ENCODE assay signal across 9 cellular contexts in the genomic region with DNA sequence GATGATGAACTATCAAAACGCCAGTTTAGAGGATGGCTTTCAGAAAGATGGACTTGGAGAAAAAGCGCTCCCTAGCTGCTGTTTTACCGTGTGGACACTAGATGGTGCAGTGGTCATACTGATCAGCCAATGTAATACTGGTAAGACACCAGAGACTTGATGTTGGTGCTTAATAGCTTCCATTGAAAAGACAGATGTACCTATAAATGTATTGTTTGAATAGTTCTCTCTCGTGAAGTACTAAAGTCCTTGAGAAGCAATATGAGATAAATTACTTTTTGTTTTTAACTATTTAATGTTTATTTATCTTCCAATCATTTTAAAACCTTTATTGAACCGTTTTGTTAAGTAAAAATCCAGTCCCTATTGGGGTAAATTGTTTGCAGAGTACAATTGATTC.
A peak's percentile ranks its signal among the peaks of the same experiment; 100 is the strongest.
DNase-seq lines count a peak whose midpoint lies in the region; ATAC-seq and TF ChIP-seq lines count a peak whose summit lies in the region.
"Had no signal": no experiment of that assay in that cellular context is flagged by ENCODE, and none has a peak within 500 bp of the region (broad histone marks: within the 10 kb centered on the region; RNA-seq: fewer than 3 reads in every experiment).

No MANE protein-coding gene starts in this region.

- no peak overlapping the region for H3K4ac ChIP-seq in mesenchymal stem cell (ENCODE audit: low read depth in 1 of 2, low read length in 2 of 2)

- no peaks in the 10 kb centered on the region for H3K36me3 ChIP-seq in WERI-Rb-1
- no peaks in the 10 kb centered on the region for H3K36me3 ChIP-seq in endodermal cell (ENCODE audit: control insufficient read depth, insufficient read depth, low read length)
- no peaks in the 10 kb centered on the region for H3K36me3 ChIP-seq in mesenchymal stem cell (ENCODE audit: control insufficient read depth in 1 of 2, insufficient read depth in 2 of 2, low read depth in 1 of 2, low read length in 2 of 2)
- no peaks in the 10 kb centered on the region for H3K36me3 ChIP-seq in suprapubic skin

- H2BK15ac ChIP-seq in mesenchymal stem cell (ENCODE audit: low read depth, poor library complexity, severe bottlenecking), result no peak overlapping the region

- no peak overlapping the region for H3K9ac ChIP-seq in endodermal cell (ENCODE audit: extremely low read depth, low read length, poor library complexity, severe bottlenecking)
- peak overlapping the region; percentile 84 for H3K9ac ChIP-seq in mesenchymal stem cell (ENCODE audit: low read length)

- H2AK5ac ChIP-seq in mesenchymal stem cell (ENCODE audit: low read length, severe bottlenecking), result no peak overlapping the region

- ATAC-seq in GM18909 (IDR thresholded peaks at IDR 0.05; ENCODE audit: poor library complexity, unreplicated experiment) (peak; percentile 90), HG03354 (IDR thresholded peaks at IDR 0.05; ENCODE audit: poor library complexity, severe bottlenecking, unreplicated experiment) (peak; percentile 97)

- peaks cover 18% of the 10 kb centered on the region for H3K36me3 Mint-ChIP-seq in endodermal cell (ENCODE audit: low read depth)
- H3K36me3 Mint-ChIP-seq: activated naive CD4-positive, alpha-beta T cell treated with anti-CD3 and anti-CD28 coated beads, Interleukin-2, amount 50 U/mL, for 24 hours had no signal

- peak; percentile 68 for TF ChIP-seq CTCF in WERI-Rb-1 (IDR thresholded peaks at IDR 0.05; ENCODE audit: low read depth, low read length)
- peak; percentile 95 for TF ChIP-seq CTCF in endodermal cell (conservative IDR thresholded peaks at IDR 0.05)
- TF ChIP-seq CTCF in suprapubic skin (IDR thresholded peaks at IDR 0.05), result peak; percentile 78 to 92

- H2BK120ac ChIP-seq in mesenchymal stem cell (ENCODE audit: low read depth, low read length), result no peak overlapping the region

- H3K4me1 ChIP-seq in endodermal cell (ENCODE audit: control insufficient read depth, insufficient read depth, low read length) (no peaks in the 10 kb centered on the region), mesenchymal stem cell (ENCODE audit: control insufficient read depth, insufficient read depth, low read depth, low read length) (peaks cover 4% of the 10 kb centered on the region), suprapubic skin (peaks cover 10% of the 10 kb centered on the region)

- H3K4me2 ChIP-seq in mesenchymal stem cell (ENCODE audit: low read length, poor library complexity, severe bottlenecking), result no peak overlapping the region

- H3K18ac ChIP-seq in mesenchymal stem cell (ENCODE audit: low read depth in 1 of 2, low read length in 2 of 2), result no peak overlapping the region

- no peak overlapping the region for H3K27ac Mint-ChIP-seq in endodermal cell
- H3K27ac Mint-ChIP-seq: activated naive CD4-positive, alpha-beta T cell treated with anti-CD3 and anti-CD28 coated beads, Interleukin-2, amount 50 U/mL, for 24 hours had no signal

- no peak overlapping the region for H4K91ac ChIP-seq in mesenchymal stem cell (ENCODE audit: low read length)

- H3K9me3 ChIP-seq in WERI-Rb-1 (ENCODE audit: severe bottlenecking) (peaks cover 5% of the 10 kb centered on the region), endodermal cell (ENCODE audit: control insufficient read depth, low read length) (peaks cover 15% of the 10 kb centered on the region), mesenchymal stem cell (ENCODE audit: control insufficient read depth, low read length) (no peaks in the 10 kb centered on the region), suprapubic skin (no peaks in the 10 kb centered on the region)

- TF ChIP-seq EP300 in suprapubic skin (IDR thresholded peaks at IDR 0.05), result no peak

- 10 to 24% methylated on average over 3 to 4 of the region's 5 CpGs for WGBS in endodermal cell (ENCODE audit: insufficient coverage in 1 of 2, insufficient read length in 1 of 2), 2 experiments
- WGBS in mesenchymal stem cell, result 4% methylated on average over 2 of the region's 5 CpGs
- 8% methylated on average over 5 of the region's 5 CpGs for WGBS in suprapubic skin

- no peak overlapping the region for H3K4me3 ChIP-seq in WERI-Rb-1 (ENCODE audit: low read depth, low read length)
- no peak overlapping the region for H3K4me3 ChIP-seq in endodermal cell (ENCODE audit: low read length)
- peak overlapping the region in 1 of 2 experiments; percentile 67 for H3K4me3 ChIP-seq in mesenchymal stem cell (ENCODE audit: insufficient read depth in 1 of 2, low read depth in 1 of 2, low read length in 2 of 2)
- H3K4me3 ChIP-seq in suprapubic skin, result no peak overlapping the region

- peak; percentile 47 for DNase-seq in CMK (ENCODE audit: low read depth)
- peak; percentile 82 for DNase-seq in NCI-H2227 treated with DMSO at 0.1 percent for 48 hours (lab: John Stamatoyannopoulos, UW)
- peak; percentile 38 for DNase-seq in WERI-Rb-1
- DNase-seq in endodermal cell, result peak; percentile 78
- peak; percentile 78 for DNase-seq in mesenchymal stem cell
- no peak for DNase-seq in suprapubic skin (ENCODE audit: low spot score in 2 of 2)

- H3K27me3 ChIP-seq in WERI-Rb-1 (ENCODE audit: insufficient read depth, low read depth, severe bottlenecking), result no peaks in the 10 kb centered on the region
- no peaks in the 10 kb centered on the region for H3K27me3 ChIP-seq in endodermal cell (ENCODE audit: control insufficient read depth, insufficient read depth, low read length, poor library complexity, severe bottlenecking)
- H3K27me3 ChIP-seq in mesenchymal stem cell (ENCODE audit: control insufficient read depth in 1 of 2, insufficient read depth in 1 of 2, low read length in 2 of 2), result no peaks in the 10 kb centered on the region
- H3K27me3 ChIP-seq in suprapubic skin, result no peaks in the 10 kb centered on the region

- no peak overlapping the region for H2BK12ac ChIP-seq in mesenchymal stem cell (ENCODE audit: low read length in 2 of 2)

- peaks cover 16% of the 10 kb centered on the region for H3K9me3 Mint-ChIP-seq in endodermal cell
- H3K9me3 Mint-ChIP-seq: activated naive CD4-positive, alpha-beta T cell treated with anti-CD3 and anti-CD28 coated beads, Interleukin-2, amount 50 U/mL, for 24 hours had no signal

- no peak overlapping the region for H2BK5ac ChIP-seq in mesenchymal stem cell (ENCODE audit: low read depth, low read length, poor library complexity, severe bottlenecking)

- no peak overlapping the region for H3K4me3 Mint-ChIP-seq in endodermal cell
- H3K4me3 Mint-ChIP-seq: activated naive CD4-positive, alpha-beta T cell treated with anti-CD3 and anti-CD28 coated beads, Interleukin-2, amount 50 U/mL, for 24 hours had no signal

- H3K14ac ChIP-seq in mesenchymal stem cell (ENCODE audit: low read length in 2 of 2), result no peak overlapping the region

- no peak overlapping the region for H2AFZ ChIP-seq in mesenchymal stem cell (ENCODE audit: low read depth, low read length)

- TF ChIP-seq POLR2A in suprapubic skin (IDR thresholded peaks at IDR 0.05), result no peak

- no peaks in the 10 kb centered on the region for H3K27me3 Mint-ChIP-seq in endodermal cell (ENCODE audit: insufficient read depth)
- H3K27me3 Mint-ChIP-seq: activated naive CD4-positive, alpha-beta T cell treated with anti-CD3 and anti-CD28 coated beads, Interleukin-2, amount 50 U/mL, for 24 hours had no signal

- peaks cover 24% of the 10 kb centered on the region for H3K4me1 Mint-ChIP-seq in endodermal cell

- H3K79me1 ChIP-seq in mesenchymal stem cell (replicated peaks; ENCODE audit: low read length, poor library complexity, severe bottlenecking), result peaks cover 6% of the 10 kb centered on the region

- no peak overlapping the region for H3K23ac ChIP-seq in mesenchymal stem cell (ENCODE audit: low read length in 2 of 2)

- H4K8ac ChIP-seq in mesenchymal stem cell (ENCODE audit: low read length), result no peak overlapping the region

- H3K27ac ChIP-seq in WERI-Rb-1 (no peak overlapping the region), endodermal cell (ENCODE audit: low read depth, low read length) (no peak overlapping the region), mesenchymal stem cell (ENCODE audit: low read length, poor library complexity, severe bottlenecking) (no peak overlapping the region), suprapubic skin (no peak overlapping the region)

Comparison
In these comparisons a context has a peak if more than half of its experiments do, and no peak if none do; other contexts are left out.
1. DNase-seq: peak in CMK (single experiment), NCI-H2227 treated with DMSO at 0.1 percent for 48 hours (single experiment), WERI-Rb-1 (single experiment), endodermal cell (single experiment) and mesenchymal stem cell (single experiment); none in suprapubic skin (0 of 2).
2. Peak in every context shown above with its lines, with median percentiles within 50 percentile points of each other: CTCF ChIP-seq.